In the genomic region with DNA sequence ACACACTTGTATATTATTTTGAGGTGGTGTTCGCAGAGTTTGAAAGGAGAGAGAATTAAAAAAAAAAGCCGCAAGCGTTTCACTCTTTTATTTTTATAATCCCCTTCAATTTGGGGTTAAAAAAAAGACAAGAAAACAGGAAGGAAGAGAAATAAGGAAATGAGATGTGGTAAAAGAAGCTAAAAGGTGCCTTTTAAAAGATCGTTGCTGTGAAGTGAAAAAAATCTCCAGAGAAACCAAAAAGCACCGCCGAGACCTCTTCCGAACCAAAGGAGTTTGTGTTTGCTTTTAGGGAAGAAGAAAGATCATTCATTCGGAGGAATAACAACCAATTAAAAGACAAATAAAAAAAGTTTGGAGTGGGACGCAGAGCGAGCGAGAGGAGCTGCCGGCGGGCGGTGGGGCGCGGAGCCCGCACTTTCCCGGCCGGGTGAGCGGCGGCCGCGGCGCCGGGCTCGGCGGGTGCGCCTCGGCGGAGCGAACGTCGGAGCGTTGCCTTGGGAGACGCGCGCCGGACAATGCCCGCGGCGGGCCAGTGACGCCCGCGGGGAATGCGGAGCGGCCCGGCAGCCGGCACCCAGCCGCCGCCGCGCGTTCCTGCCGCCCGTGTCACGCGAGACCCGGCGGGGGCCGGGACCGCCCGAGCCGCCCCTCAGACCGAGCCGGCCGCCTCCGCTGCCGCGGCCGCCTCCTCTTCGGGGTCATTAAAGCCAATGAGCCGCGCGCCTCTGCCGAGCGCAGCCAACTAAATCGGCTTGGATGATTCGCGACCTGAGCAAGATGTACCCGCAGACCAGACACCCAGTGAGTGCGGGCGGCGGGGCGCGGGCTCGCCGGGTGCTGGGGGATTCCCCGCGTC, we compare ENCODE assay signal across 8 cellular contexts. TPM values are rescaled to one million over a fixed set of nuclear protein-coding genes. Genes with fewer than 3 reads are reported as not detected.
DNase-seq lines count a peak whose midpoint lies in the region; ATAC-seq and TF ChIP-seq lines count a peak whose summit lies in the region.

No MANE protein-coding gene starts in this region.

- H2AFZ ChIP-seq in mammary epithelial cell (ENCODE audit: low read depth, low read length) (peak overlapping the region; percentile 80), smooth muscle cell (ENCODE audit: low read depth) (peak overlapping the region; percentile 65)

- no peak overlapping the region for H3K9ac ChIP-seq in SK-N-MC (ENCODE audit: insufficient read length)
- H3K9ac ChIP-seq in mammary epithelial cell (ENCODE audit: insufficient read depth, low read length), result peak overlapping the region; percentile 99
- peak overlapping the region; percentile 96 for H3K9ac ChIP-seq in smooth muscle cell (ENCODE audit: low read depth)

- dilution Hi-C loops in mammary epithelial cell (cut with HindIII; ENCODE audit: low sequenced_read_pairs), result no loop called here

- no peaks in the 10 kb centered on the region for H3K4me1 ChIP-seq in HAP-1
- H3K4me1 ChIP-seq in mammary epithelial cell (ENCODE audit: insufficient read depth, low read length), result peaks cover 16% of the 10 kb centered on the region
- peaks cover 36% of the 10 kb centered on the region for H3K4me1 ChIP-seq in smooth muscle cell (ENCODE audit: low read depth)

- ATAC-seq in HG02981 (IDR thresholded peaks at IDR 0.05; ENCODE audit: unreplicated experiment), result no peak
- ATAC-seq in HG03108 (IDR thresholded peaks at IDR 0.05; ENCODE audit: unreplicated experiment), result no peak

- intact Hi-C loops in mammary epithelial cell (cut with micrococcal nuclease), result loop anchor here (2.0 to 10.0 kb wide), 5 partner anchors 115 to 547 kb away; no protein-coding TSS in a partner anchor

- no peaks in the 10 kb centered on the region for H3K36me3 ChIP-seq in HAP-1 (replicated peaks)
- H3K36me3 ChIP-seq in SK-N-MC (ENCODE audit: insufficient read depth, low read length), result no peaks in the 10 kb centered on the region
- no peaks in the 10 kb centered on the region for H3K36me3 ChIP-seq in mammary epithelial cell (ENCODE audit: insufficient read depth, low read length)
- no peaks in the 10 kb centered on the region for H3K36me3 ChIP-seq in smooth muscle cell (ENCODE audit: low read depth)

- in situ Hi-C loops in HAP-1 (cut with MboI; ENCODE audit: low sequenced_read_pairs), result no loop called here
- in situ Hi-C loops in mammary epithelial cell (cut with MboI; ENCODE audit: low sequenced_read_pairs in 2 of 2), result no loop called here

- H3K79me2 ChIP-seq in mammary epithelial cell (ENCODE audit: insufficient read depth, low read length) (peaks cover 48% of the 10 kb centered on the region), smooth muscle cell (ENCODE audit: low read depth) (peaks cover 40% of the 10 kb centered on the region)

- peaks cover 4% of the 10 kb centered on the region for H3F3A ChIP-seq in smooth muscle cell (ENCODE audit: low read depth)

- H3K4me2 ChIP-seq in mammary epithelial cell (ENCODE audit: insufficient read depth, low read depth, low read length) (peak overlapping the region; percentile 87), smooth muscle cell (peak overlapping the region; percentile 87)

- H3K27me3 ChIP-seq in HAP-1 (ENCODE audit: low read depth) (no peaks in the 10 kb centered on the region), mammary epithelial cell (ENCODE audit: insufficient read depth, low read length) (no peaks in the 10 kb centered on the region), smooth muscle cell (ENCODE audit: low read depth) (no peaks in the 10 kb centered on the region)

- CTCF ChIA-PET in mammary epithelial cell (lab: Charles Lee; ENCODE audit: low non-redundant PET), result interaction anchor here (0.6 kb wide), 1 partner anchor 1464 kb away, joined by 5 read pairs; no protein-coding TSS in a partner anchor

- BruUV-seq in mammary epithelial cell (replicated peaks; lab: Mats Ljungman, UMichigan), result TSS peak; percentile 88

- H3K4me3 ChIP-seq in HAP-1 (peak overlapping the region; percentile 56), SK-N-MC (peak overlapping the region; percentile 80), mammary epithelial cell (replicated peaks in 1 of 3; ENCODE audit: insufficient read depth in 1 of 3, low read depth in 2 of 3, low read length in 3 of 3) (peak overlapping the region; percentile 81 to 99 (median 88)), smooth muscle cell (peak overlapping the region; percentile 79)

- DNase-seq in COLO668 (lab: John Stamatoyannopoulos, UW; ENCODE audit: unreplicated experiment) (peak; percentile 80), HAP-1 (ENCODE audit: low spot score in 2 of 2) (peak; percentile 33 to 57), SK-N-MC (ENCODE audit: low read depth, low spot score) (peak; percentile 6), mammary epithelial cell (peak; percentile 50), islet precursor cell (peak; percentile 78), smooth muscle cell (lab: John Stamatoyannopoulos, UW; ENCODE audit: unreplicated experiment) (peak; percentile 36)

- no peaks in the 10 kb centered on the region for H3K9me3 ChIP-seq in HAP-1
- H3K9me3 ChIP-seq in SK-N-MC (ENCODE audit: low read depth, low read length), result no peaks in the 10 kb centered on the region
- no peaks in the 10 kb centered on the region for H3K9me3 ChIP-seq in mammary epithelial cell (replicated peaks; ENCODE audit: insufficient read depth, low read length)
- H3K9me3 ChIP-seq in smooth muscle cell (replicated peaks; ENCODE audit: low read depth), result no peaks in the 10 kb centered on the region

- under 1% methylated on average over 22 of the region's 89 CpGs for WGBS in mammary epithelial cell (ENCODE audit: low coverage, missing lambda C conversion rate)
- under 1% methylated on average over 54 of the region's 89 CpGs for WGBS in smooth muscle cell (ENCODE audit: low lambda C conversion rate)

- H4K20me1 ChIP-seq in mammary epithelial cell (ENCODE audit: insufficient read depth, low read length), result no peaks in the 10 kb centered on the region
- peaks cover 45% of the 10 kb centered on the region for H4K20me1 ChIP-seq in smooth muscle cell (ENCODE audit: low read depth)

- TF ChIP-seq CTCF in mammary epithelial cell (conservative IDR thresholded peaks at IDR 0.05 in 1 of 2, IDR thresholded peaks at IDR 0.05 in 1 of 2; ENCODE audit: extremely low read depth in 1 of 2, insufficient read depth in 1 of 2, low read depth in 1 of 2, low read length in 2 of 2), result no peak
- TF ChIP-seq CTCF in smooth muscle cell (IDR thresholded peaks at IDR 0.05; ENCODE audit: borderline replicate concordance, insufficient read depth, poor library complexity, severe bottlenecking), result no peak

- H3K27ac ChIP-seq in SK-N-MC (no peak overlapping the region), mammary epithelial cell (ENCODE audit: insufficient read depth, low read depth, low read length) (peak overlapping the region; percentile 97), smooth muscle cell (ENCODE audit: low read depth) (peak overlapping the region; percentile 97)

RNA-seq across cellular contexts. Expression of a gene that starts 0.5 kb away (rescaled TPM):
- total RNA-seq in mammary epithelial cell, result 10 to 100 TPM; 32.8 to 38.4 TPM
- 26.0 TPM for polyA plus RNA-seq in mammary epithelial cell
- polyA minus RNA-seq in mammary epithelial cell, result 63.0 TPM
- total RNA-seq in smooth muscle cell, result 53.7 and 74.3 TPM in 2 replicates
- polyA plus RNA-seq in smooth muscle cell, result 31.6 and 58.8 TPM in 2 replicates

Comparison
In these comparisons a context has a peak if more than half of its experiments do, and no peak if none do; other contexts are left out.
1. DNase-seq: peak in every context shown above with its lines; median percentile 80 in COLO668; 78 in islet precursor cell; 50 in mammary epithelial cell; 45 in HAP-1; 36 in smooth muscle cell; 6 in SK-N-MC.